Comparison of ENCODE assay signal across 15 cellular contexts in genomic region chr11:86477495-86478155, GRCh38.
DNase-seq lines count a peak whose midpoint lies in the region; ATAC-seq and TF ChIP-seq lines count a peak whose summit lies in the region.
"Had no signal": no experiment of that assay in that cellular context is flagged by ENCODE, and none has a peak within 500 bp of the region (broad histone marks: within the 10 kb centered on the region; RNA-seq: fewer than 3 reads in every experiment).

No MANE protein-coding gene starts in this region.

- no peaks in the 10 kb centered on the region for H3K4me1 Mint-ChIP-seq in naive thymus-derived CD4-positive, alpha-beta T cell

- intact Hi-C loops in Panc1 (cut with micrococcal nuclease; ENCODE audit: unreplicated experiment), result no loop called here
- intact Hi-C loops in naive thymus-derived CD4-positive, alpha-beta T cell (cut with micrococcal nuclease), result no loop called here

- TF ChIP-seq CTCF in Panc1 (IDR thresholded peaks at IDR 0.05) (no peak), fibroblast of pulmonary artery (IDR thresholded peaks at IDR 0.05; ENCODE audit: low read length, missing control alignments) (no peak), osteoblast (IDR thresholded peaks at IDR 0.05; ENCODE audit: extremely low read depth, low read depth, low read length) (no peak)

- ATAC-seq in Panc1, result peak; percentile 42
- no peak for ATAC-seq in naive thymus-derived CD4-positive, alpha-beta T cell
- no peak for ATAC-seq in GM18861 (IDR thresholded peaks at IDR 0.05; ENCODE audit: unreplicated experiment)
- ATAC-seq: left lobe of liver had no signal

- no peak overlapping the region for H3K4me3 Mint-ChIP-seq in naive thymus-derived CD4-positive, alpha-beta T cell

- H3K9me3 ChIP-seq in Panc1 (ENCODE audit: control insufficient read depth, insufficient read depth, low read depth, low read length) (no peaks in the 10 kb centered on the region), osteoblast (ENCODE audit: low read depth, low read length) (no peaks in the 10 kb centered on the region)
- H3K9me3 ChIP-seq in naive thymus-derived CD4-positive, alpha-beta T cell (ENCODE audit: control insufficient read depth in 2 of 3, low read length in 3 of 3), result no peaks in the 10 kb centered on the region
- H3K9me3 ChIP-seq: BLaER1, thoracic aorta had no signal

- H3K4me3 ChIP-seq in Panc1 (ENCODE audit: low read depth in 2 of 2, low read length in 2 of 2) (no peak overlapping the region), fibroblast of pulmonary artery (replicated peaks; ENCODE audit: low read depth, low read length) (no peak overlapping the region), osteoblast (ENCODE audit: insufficient read depth, low read length) (no peak overlapping the region)
- H3K4me3 ChIP-seq in naive thymus-derived CD4-positive, alpha-beta T cell (ENCODE audit: low read length), result no peak overlapping the region
- H3K4me3 ChIP-seq: BLaER1, thoracic aorta had no signal

- H3K4me2 ChIP-seq in osteoblast (ENCODE audit: insufficient read depth, low read length), result peak overlapping the region; percentile 26
- H3K4me2 ChIP-seq: BLaER1 had no signal

- POLR2A ChIA-PET in Panc1 (lab: Charles Lee), result no interaction called here
- POLR2A ChIA-PET in naive thymus-derived CD4-positive, alpha-beta T cell (lab: Charles Lee), result no interaction called here

- H3K9me3 Mint-ChIP-seq in naive thymus-derived CD4-positive, alpha-beta T cell, result no peaks in the 10 kb centered on the region

- no peaks in the 10 kb centered on the region for H3K27me3 Mint-ChIP-seq in naive thymus-derived CD4-positive, alpha-beta T cell

- H3K27me3 ChIP-seq in Panc1 (ENCODE audit: control insufficient read depth, insufficient read depth, low read length) (no peaks in the 10 kb centered on the region), osteoblast (ENCODE audit: insufficient read depth, low read length) (no peaks in the 10 kb centered on the region)
- no peaks in the 10 kb centered on the region for H3K27me3 ChIP-seq in naive thymus-derived CD4-positive, alpha-beta T cell (ENCODE audit: control insufficient read depth in 2 of 2, insufficient read depth in 2 of 2, low read length in 2 of 2)
- H3K27me3 ChIP-seq: BLaER1 had no signal

- H3K27ac ChIP-seq in Panc1 (ENCODE audit: low read length), result peak overlapping the region; percentile 48
- H3K27ac ChIP-seq in osteoblast (ENCODE audit: low read depth, low read length), result peak overlapping the region; percentile 12
- no peak overlapping the region for H3K27ac ChIP-seq in naive thymus-derived CD4-positive, alpha-beta T cell (ENCODE audit: low read depth, low read length)
- H3K27ac ChIP-seq: BLaER1 had no signal

- H3K79me2 ChIP-seq in osteoblast (ENCODE audit: insufficient read depth, low read length), result no peaks in the 10 kb centered on the region

- no peak overlapping the region for H2AFZ ChIP-seq in osteoblast (ENCODE audit: low read length)

- CTCF ChIA-PET in Panc1 (lab: Charles Lee), result no interaction called here
- CTCF ChIA-PET in naive thymus-derived CD4-positive, alpha-beta T cell (lab: Charles Lee), result no interaction called here

- no peak overlapping the region for H3K27ac Mint-ChIP-seq in naive thymus-derived CD4-positive, alpha-beta T cell

- no peaks in the 10 kb centered on the region for H4K20me1 ChIP-seq in osteoblast (ENCODE audit: insufficient read depth, low read length)
- H4K20me1 ChIP-seq: BLaER1 had no signal

- peaks cover 34% of the 10 kb centered on the region for H3K4me1 ChIP-seq in Panc1 (ENCODE audit: control insufficient read depth, insufficient read depth, low read length)
- peaks cover 18% of the 10 kb centered on the region for H3K4me1 ChIP-seq in osteoblast (ENCODE audit: insufficient read depth, low read length)
- H3K4me1 ChIP-seq in naive thymus-derived CD4-positive, alpha-beta T cell (ENCODE audit: control insufficient read depth in 2 of 2, insufficient read depth in 2 of 2, low read length in 2 of 2), result no peaks in the 10 kb centered on the region

- H3K36me3 ChIP-seq in Panc1 (ENCODE audit: control insufficient read depth, insufficient read depth, low read length), result no peaks in the 10 kb centered on the region
- no peaks in the 10 kb centered on the region for H3K36me3 ChIP-seq in osteoblast (ENCODE audit: insufficient read depth, low read length)
- no peaks in the 10 kb centered on the region for H3K36me3 ChIP-seq in naive thymus-derived CD4-positive, alpha-beta T cell (ENCODE audit: control insufficient read depth in 2 of 3, insufficient read depth in 3 of 3, low read length in 3 of 3)
- H3K36me3 ChIP-seq: BLaER1, thoracic aorta had no signal

- in situ Hi-C loops in Panc1 (cut with HindIII; ENCODE audit: low pct_unique_long_range_greater_than_20kb, low sequenced_read_pairs), result no loop called here

- DNase-seq in EH (ENCODE audit: low read depth), result peak; percentile 65
- DNase-seq in Panc1 (ENCODE audit: low read depth, low spot score), result no peak
- peak; percentile 81 for DNase-seq in fibroblast of pulmonary artery (ENCODE audit: low read depth)
- DNase-seq in osteoblast (ENCODE audit: insufficient read length, low spot score, missing footprints), result peak; percentile 88
- DNase-seq in naive thymus-derived CD4-positive, alpha-beta T cell, result no peak
- DNase-seq in DMS79 (lab: John Stamatoyannopoulos, UW), result no peak
- no peak for DNase-seq in NCI-H187 treated with DMSO at 0.1 percent for 48 hours (lab: John Stamatoyannopoulos, UW)
- DNase-seq: activated CD8-positive, alpha-beta memory T cell treated with anti-CD3 and anti-CD28 coated beads, Interleukin-2, amount 50 U/mL, for 4 hours; GF-D8; NCI-H1436 treated with DMSO at 0.1 percent for 48 hours; posterior cingulate gyrus had no signal

- H3K36me3 Mint-ChIP-seq in naive thymus-derived CD4-positive, alpha-beta T cell, result peaks cover 0 to 5% (median 1%) of the 10 kb centered on the region in 5 donors

- BruUV-seq in Panc1 (replicated peaks; lab: Mats Ljungman, UMichigan), result no TSS peak

Comparison
In these comparisons a context has a peak if more than half of its experiments do, and no peak if none do; other contexts are left out.
1. DNase-seq: peak in EH (single experiment), fibroblast of pulmonary artery (single experiment) and osteoblast (single experiment); none in Panc1 (single experiment), naive thymus-derived CD4-positive, alpha-beta T cell (0 of 9), DMS79 (single experiment) and NCI-H187 treated with DMSO at 0.1 percent for 48 hours (single experiment).